8 cellular contexts compared by ENCODE assay signal in the genomic region with DNA sequence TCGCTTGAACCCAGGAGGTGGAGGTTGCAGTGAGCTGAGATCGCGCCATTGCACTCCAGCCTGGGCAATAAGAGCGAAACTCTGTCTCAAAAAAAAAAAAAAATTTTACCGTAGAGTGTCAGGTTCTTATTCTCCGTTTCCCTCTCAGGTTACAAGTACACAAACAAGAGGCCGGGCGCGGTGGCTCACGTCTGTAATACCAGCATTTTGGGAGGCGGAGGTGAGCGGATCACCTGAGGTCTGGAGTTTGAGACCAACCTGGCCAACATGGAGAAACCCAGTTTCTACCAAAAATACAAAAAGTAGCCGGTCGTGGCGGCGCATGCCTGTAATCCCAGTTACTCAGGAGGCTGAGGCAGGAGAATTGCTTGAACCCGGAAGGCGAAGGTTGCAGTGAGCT. TPM values are rescaled to one million over a fixed set of nuclear protein-coding genes. Genes with fewer than 3 reads are reported as not detected.
DNase-seq lines count a peak whose midpoint lies in the region; ATAC-seq and TF ChIP-seq lines count a peak whose summit lies in the region.
"Not testable (repeated sequence)": the region's sequence is repeated elsewhere in the genome, so short reads cannot be mapped to it uniquely, and the experiment has no call there.

No MANE protein-coding gene starts in this region.

- peak overlapping the region; percentile 98 for H3K4me3 Mint-ChIP-seq in activated B cell treated with CpG ODN at 0.5 μM for 24 hours

- H3K36me3 Mint-ChIP-seq in activated B cell treated with CpG ODN at 0.5 μM for 24 hours (ENCODE audit: low read depth), result peaks cover 33% of the 10 kb centered on the region

- POLR2A ChIA-PET in activated B cell treated with CpG ODN at 0.5 μM for 24 hours (lab: Charles Lee), result interaction anchor here (0.6 to 1.6 kb wide), 8 partner anchors 55 to 997 kb away, joined by 3 to 9 read pairs (median 4); a partner anchor contains a TSS

- CTCF ChIA-PET in activated B cell treated with CpG ODN at 0.5 μM for 24 hours (lab: Charles Lee), result interaction anchor here (1.1 kb wide), 1 partner anchor 90 kb away, joined by 3 read pairs; no protein-coding TSS in a partner anchor

- not testable (repeated sequence) for TF ChIP-seq POLR2A in prostate gland (IDR thresholded peaks at IDR 0.05)

- peak overlapping the region; percentile 86 for H3K27ac Mint-ChIP-seq in activated B cell treated with CpG ODN at 0.5 μM for 24 hours

- WGBS in prostate gland, result 47% methylated on average over 18 of the region's 18 CpGs
- 62% methylated on average over 18 of the region's 18 CpGs for WGBS in urinary bladder

- not testable (repeated sequence) for TF ChIP-seq CTCF in activated B cell treated with CpG ODN at 0.5 μM for 24 hours (IDR thresholded peaks at IDR 0.05); brain microvascular endothelial cell (IDR thresholded peaks at IDR 0.05; ENCODE audit: low read depth, low read length, missing control alignments); fibroblast of the aortic adventitia (IDR thresholded peaks at IDR 0.05; ENCODE audit: insufficient read depth, low read length); lower lobe of right lung (IDR thresholded peaks at IDR 0.05); prostate gland (IDR thresholded peaks at IDR 0.05)

- not testable (repeated sequence) for H3K9me3 ChIP-seq in lower lobe of right lung, prostate gland

- not testable (repeated sequence) for ATAC-seq in activated B cell treated with CpG ODN at 0.5 μM for 24 hours (ENCODE audit: low read depth); lower lobe of right lung

- H3K27me3 ChIP-seq in brain microvascular endothelial cell (replicated peaks); lower lobe of right lung (ENCODE audit: low read depth); prostate gland (replicated peaks; ENCODE audit: insufficient read depth): not testable (repeated sequence)

- DNase-seq in DMS79 treated with DMSO at 0.1 percent for 48 hours (lab: John Stamatoyannopoulos, UW) (peak; percentile 32), NCI-H2029 (lab: John Stamatoyannopoulos, UW) (peak; percentile 72), lower lobe of right lung (peak; percentile 63), prostate gland (ENCODE audit: low spot score) (peak; percentile 31)
- DNase-seq in activated B cell treated with CpG ODN at 0.5 μM for 24 hours; brain microvascular endothelial cell; fibroblast of the aortic adventitia (ENCODE audit: low read depth): not testable (repeated sequence)

- not testable (repeated sequence) for H3K27me3 Mint-ChIP-seq in activated B cell treated with CpG ODN at 0.5 μM for 24 hours

- not testable (repeated sequence) for H3K36me3 ChIP-seq in brain microvascular endothelial cell (replicated peaks); lower lobe of right lung; prostate gland; urinary bladder (ENCODE audit: insufficient read depth)

- H3K27ac ChIP-seq in brain microvascular endothelial cell, result peak overlapping the region; percentile 96
- peak overlapping the region; percentile 96 for H3K27ac ChIP-seq in lower lobe of right lung
- H3K27ac ChIP-seq in prostate gland, result peak overlapping the region; percentile 93 to 96
- peak overlapping the region; percentile 92 for H3K27ac ChIP-seq in urinary bladder (ENCODE audit: low read depth)

- intact Hi-C loops in activated B cell treated with CpG ODN at 0.5 μM for 24 hours (cut with micrococcal nuclease), result loop anchor here (2.0 to 10.0 kb wide), 4 partner anchors 65 to 565 kb away; a partner anchor contains a TSS
- intact Hi-C loops in lower lobe of right lung (cut with DNase I); prostate gland (cut with DNase I): not testable (repeated sequence)

- peak overlapping the region; percentile 84 for H3K4me3 ChIP-seq in brain microvascular endothelial cell (ENCODE audit: low read depth, low read length)
- peak overlapping the region; percentile 90 for H3K4me3 ChIP-seq in fibroblast of the aortic adventitia (ENCODE audit: low read depth, low read length)
- peak overlapping the region; percentile 82 for H3K4me3 ChIP-seq in lower lobe of right lung
- H3K4me3 ChIP-seq in prostate gland, result peak overlapping the region; percentile 65 to 75
- peak overlapping the region; percentile 69 for H3K4me3 ChIP-seq in urinary bladder (ENCODE audit: low read depth, low read length)

- H3K4me1 Mint-ChIP-seq in activated B cell treated with CpG ODN at 0.5 μM for 24 hours, result peaks cover 55% of the 10 kb centered on the region

- peaks cover 53% of the 10 kb centered on the region for H3K4me1 ChIP-seq in lower lobe of right lung
- not testable (repeated sequence) for H3K4me1 ChIP-seq in prostate gland (replicated peaks); urinary bladder (ENCODE audit: insufficient read depth)

- H3K9me3 Mint-ChIP-seq in activated B cell treated with CpG ODN at 0.5 μM for 24 hours, result not testable (repeated sequence)

- in situ Hi-C loops in brain microvascular endothelial cell (cut with HindIII; ENCODE audit: low pct_ligation_motif_present, low sequenced_read_pairs), result not testable (repeated sequence)

RNA-seq across cellular contexts. Expression of a gene that starts 1.1 kb away (rescaled TPM):
- total RNA-seq in activated B cell treated with CpG ODN at 0.5 μM for 24 hours (23.0 and 26.6 TPM in 2 replicates), fibroblast of the aortic adventitia (ENCODE audit: low replicate concordance) (7.0 and 13.2 TPM in 2 replicates), lower lobe of right lung (15.4 TPM), prostate gland (10 to 100 TPM; 17.6 to 17.9 TPM), urinary bladder (25.0 TPM)
- 6.6 TPM for polyA plus RNA-seq in urinary bladder
